ENCODE assay signal across 12 cellular contexts in the genomic region with DNA sequence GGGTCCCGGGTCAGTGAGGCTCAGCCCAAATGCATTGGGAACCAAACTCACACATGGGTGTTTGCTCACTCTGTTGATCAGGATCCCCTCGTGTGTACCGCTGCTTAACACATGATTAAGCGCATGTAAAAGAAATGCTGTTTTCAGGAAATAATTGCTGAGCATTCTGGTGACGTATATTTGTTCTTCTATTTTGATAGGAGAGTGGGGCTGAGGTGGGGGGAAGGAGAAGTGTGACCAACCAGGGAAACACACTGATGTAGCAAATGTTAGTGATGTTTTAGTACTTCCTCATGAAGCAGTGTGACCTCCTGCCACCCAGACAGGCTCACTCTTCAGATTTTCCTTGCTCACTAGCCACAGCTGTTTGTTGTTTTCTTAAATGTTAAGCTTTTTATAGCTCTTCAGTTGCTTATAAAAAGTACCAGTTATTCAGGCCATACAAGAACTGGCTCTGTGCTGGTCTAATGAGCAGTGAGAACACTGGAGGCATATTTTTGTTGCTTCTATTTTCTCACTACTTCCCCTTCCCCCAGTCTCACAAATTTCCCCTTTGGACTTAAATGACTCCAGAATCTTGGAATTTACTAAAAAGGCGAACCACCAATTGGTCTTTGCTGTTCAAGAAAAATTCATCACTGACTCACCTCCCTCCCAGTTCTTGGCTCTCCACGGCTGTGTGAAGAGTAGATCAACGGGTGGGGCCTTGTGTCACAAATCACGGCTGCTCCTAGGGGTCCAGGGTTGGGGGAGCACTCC.
DNase-seq lines count a peak whose midpoint lies in the region; ATAC-seq and TF ChIP-seq lines count a peak whose summit lies in the region.
"Had no signal": no experiment of that assay in that cellular context is flagged by ENCODE, and none has a peak within 500 bp of the region (broad histone marks: within the 10 kb centered on the region; RNA-seq: fewer than 3 reads in every experiment).

No MANE protein-coding gene starts in this region.

- DNase-seq in Caki2 (ENCODE audit: low read depth) (peak; percentile 53), PC-3 (peak; percentile 79), epithelial cell of proximal tubule (ENCODE audit: low read depth) (peak; percentile 78), prostate gland (ENCODE audit: low spot score) (peak; percentile 20), nucleus accumbens (lab: John Stamatoyannopoulos, UW) (no peak), cerebellar nuclear complex (lab: John Stamatoyannopoulos, UW) (no peak), NCI-H187 treated with DMSO at 0.1 percent for 48 hours (lab: John Stamatoyannopoulos, UW) (no peak)
- DNase-seq: GF-D8, KG1, T-helper 9 cell had no signal

- POLR2A ChIA-PET in PC-3 (lab: Charles Lee; ENCODE audit: unreplicated experiment): interaction anchor here (0.6 kb wide), 1 partner anchor 333 kb away, joined by 3 read pairs; no protein-coding TSS in a partner anchor

- BruUV-seq in PC-3 (replicated peaks; lab: Mats Ljungman, UMichigan): no TSS peak

- TF ChIP-seq POLR2A in prostate gland (IDR thresholded peaks at IDR 0.05): no peak

- no peaks in the 10 kb centered on the region for H3K9me2 ChIP-seq in PC-3 (replicated peaks; ENCODE audit: low read length)

- no peaks in the 10 kb centered on the region for H3K9me3 ChIP-seq in PC-3 (ENCODE audit: low read length)
- H3K9me3 ChIP-seq in prostate gland: no peaks in the 10 kb centered on the region
- H3K9me3 ChIP-seq: body of pancreas had no signal

- in situ Hi-C loops in Caki2 (cut with HindIII; ENCODE audit: low pct_unique_long_range_greater_than_20kb, low sequenced_read_pairs): loop anchor here (5.0 kb wide), 1 partner anchor 34 kb away; no protein-coding TSS in a partner anchor

- peak overlapping the region; percentile 26; the same call in 1 of the 2 replicates for H3K4me3 ChIP-seq in PC-3 (ENCODE audit: low read length)
- no peak overlapping the region for H3K4me3 ChIP-seq in epithelial cell of proximal tubule (ENCODE audit: low read depth, low read length)
- no peak overlapping the region for H3K4me3 ChIP-seq in prostate gland
- H3K4me3 ChIP-seq: body of pancreas had no signal

- H3K4me2 ChIP-seq in PC-3 (ENCODE audit: low read length): peak overlapping the region; percentile 57

- WGBS in prostate gland: 62% methylated on average over 9 of the region's 9 CpGs

- H3K36me3 ChIP-seq in PC-3 (ENCODE audit: low read depth, low read length) (no peaks in the 10 kb centered on the region), prostate gland (no peaks in the 10 kb centered on the region)

- peak; percentile 66 for ATAC-seq in PC-3
- ATAC-seq in HG03457 (IDR thresholded peaks at IDR 0.05; ENCODE audit: unreplicated experiment): no peak
- ATAC-seq: body of pancreas had no signal

- peak overlapping the region; percentile 52 for H2AFZ ChIP-seq in PC-3 (ENCODE audit: low read length)

- no peaks in the 10 kb centered on the region for H3K79me2 ChIP-seq in PC-3 (ENCODE audit: low read length)

- no peaks in the 10 kb centered on the region for H3K27me3 ChIP-seq in PC-3 (ENCODE audit: low read length)
- H3K27me3 ChIP-seq in prostate gland (replicated peaks; ENCODE audit: insufficient read depth): no peaks in the 10 kb centered on the region
- H3K27me3 ChIP-seq: body of pancreas had no signal

- H3K9ac ChIP-seq in PC-3 (ENCODE audit: low read length): no peak overlapping the region

- no peaks in the 10 kb centered on the region for H4K20me1 ChIP-seq in PC-3 (ENCODE audit: low read length)

- H3K27ac ChIP-seq in PC-3 (ENCODE audit: low read length): peak overlapping the region; percentile 58
- peak overlapping the region; percentile 60 to 70 for H3K27ac ChIP-seq in prostate gland
- H3K27ac ChIP-seq: body of pancreas had no signal

- intact Hi-C loops in PC-3 (cut with micrococcal nuclease) (no loop called here), prostate gland (cut with DNase I) (no loop called here)

- H3K4me1 ChIP-seq in PC-3 (ENCODE audit: insufficient read depth, low read length) (peaks cover 20% of the 10 kb centered on the region), prostate gland (replicated peaks) (peaks cover 7% of the 10 kb centered on the region)
- H3K4me1 ChIP-seq: body of pancreas had no signal

- CTCF ChIA-PET in PC-3 (lab: Charles Lee): no interaction called here

- no peaks in the 10 kb centered on the region for H3F3A ChIP-seq in PC-3 (ENCODE audit: low read length, unreplicated experiment)

- TF ChIP-seq CTCF in PC-3 (conservative IDR thresholded peaks at IDR 0.05; ENCODE audit: low read depth, low read length): no peak
- TF ChIP-seq CTCF in epithelial cell of proximal tubule (conservative IDR thresholded peaks at IDR 0.05; ENCODE audit: low read depth, low read length): no peak
- no peak for TF ChIP-seq CTCF in prostate gland (IDR thresholded peaks at IDR 0.05)

Comparison
In these comparisons a context has a peak if more than half of its experiments do, and no peak if none do; other contexts are left out.
1. DNase-seq: peak in Caki2 (single experiment), PC-3 (single experiment), epithelial cell of proximal tubule (single experiment) and prostate gland (single experiment); none in nucleus accumbens (0 of 56), cerebellar nuclear complex (0 of 2) and NCI-H187 treated with DMSO at 0.1 percent for 48 hours (single experiment).